ENCODE assay signal across 9 cellular contexts in the genomic region with DNA sequence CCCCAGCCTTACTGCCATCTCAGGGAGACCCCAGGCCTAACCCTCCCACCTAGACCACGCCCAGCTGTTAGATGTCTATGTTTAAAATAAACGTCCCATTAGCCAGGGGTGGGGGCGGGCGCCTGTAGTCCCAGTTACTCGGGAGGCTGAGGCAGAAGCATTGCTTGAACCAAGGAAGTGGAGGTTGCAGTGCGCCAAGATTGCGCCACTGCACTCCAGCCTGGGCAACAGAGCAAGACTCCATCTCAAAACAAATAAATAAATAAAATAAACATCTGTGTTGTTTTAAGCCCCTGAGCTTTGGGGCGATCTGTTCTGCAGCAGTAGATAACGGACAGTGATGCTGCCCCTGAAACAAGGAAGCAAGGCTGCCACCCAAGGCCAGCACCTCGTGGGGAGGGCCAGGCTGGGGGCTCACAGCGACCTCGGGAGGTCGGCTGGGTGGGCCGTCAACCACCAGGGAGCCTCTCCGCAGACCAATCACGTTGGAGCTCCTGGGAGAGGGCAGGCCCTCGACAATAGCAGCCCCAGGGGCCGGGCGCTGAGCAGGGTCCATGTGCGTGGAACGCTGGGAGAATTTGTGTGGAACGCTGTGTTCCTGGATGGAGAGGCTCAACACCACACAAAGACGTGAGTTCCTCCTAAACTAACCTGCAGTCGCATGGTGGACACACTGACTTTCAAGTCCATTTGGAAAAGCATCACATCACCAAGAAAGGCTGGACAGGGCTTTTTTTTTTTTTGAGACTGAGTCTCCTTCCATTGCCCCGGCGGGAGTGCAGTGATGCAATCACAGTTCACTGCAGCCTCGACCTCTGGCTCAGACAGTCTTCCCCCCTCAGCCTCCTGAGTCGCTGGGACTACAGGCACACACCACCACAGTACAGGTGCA. TPM values are rescaled to one million over a fixed set of nuclear protein-coding genes. Genes with fewer than 3 reads are reported as not detected.
DNase-seq lines count a peak whose midpoint lies in the region; ATAC-seq and TF ChIP-seq lines count a peak whose summit lies in the region.
"Had no signal": no experiment of that assay in that cellular context is flagged by ENCODE, and none has a peak within 500 bp of the region (broad histone marks: within the 10 kb centered on the region; RNA-seq: fewer than 3 reads in every experiment).

No MANE protein-coding gene starts in this region.

- H3K9me3 ChIP-seq in upper lobe of left lung, result no peaks in the 10 kb centered on the region

- TF ChIP-seq EP300 in upper lobe of left lung (IDR thresholded peaks at IDR 0.05), result no peak

- H3K36me3 Mint-ChIP-seq in activated CD4-positive, alpha-beta memory T cell treated with anti-CD3 and anti-CD28 coated beads, Interleukin-2, amount 10 ng/mL, durations not matched to agents 7 days and 5 days (ENCODE audit: low read depth), result no peaks in the 10 kb centered on the region
- H3K36me3 Mint-ChIP-seq in memory B cell, result no peaks in the 10 kb centered on the region

- H3K27me3 ChIP-seq in upper lobe of left lung, result no peaks in the 10 kb centered on the region

- CTCF ChIA-PET in activated CD4-positive, alpha-beta memory T cell treated with anti-CD3 and anti-CD28 coated beads, Interleukin-2, amount 10 ng/mL, durations not matched to agents 7 days and 5 days (lab: Charles Lee), result interaction anchor here (0.5 kb wide), 1 partner anchor 9 kb away, joined by 3 read pairs; no protein-coding TSS in a partner anchor

- 72% methylated on average over 27 to 28 of the region's 28 CpGs for WGBS in upper lobe of left lung, 2 donors

- H3K27ac ChIP-seq in upper lobe of left lung, result peak overlapping the region; percentile 80 to 94 (median 88)

- H3K4me3 Mint-ChIP-seq in activated CD4-positive, alpha-beta memory T cell treated with anti-CD3 and anti-CD28 coated beads, Interleukin-2, amount 10 ng/mL, durations not matched to agents 7 days and 5 days, result peak overlapping the region; percentile 83
- peak overlapping the region; percentile 87 for H3K4me3 Mint-ChIP-seq in memory B cell

- TF ChIP-seq POLR2A in upper lobe of left lung (IDR thresholded peaks at IDR 0.05), result no peak

- H3K27me3 Mint-ChIP-seq in activated CD4-positive, alpha-beta memory T cell treated with anti-CD3 and anti-CD28 coated beads, Interleukin-2, amount 10 ng/mL, durations not matched to agents 7 days and 5 days, result peaks cover 32% of the 10 kb centered on the region
- H3K27me3 Mint-ChIP-seq in memory B cell, result peaks cover 3% of the 10 kb centered on the region

- ATAC-seq in left cardiac atrium (no peak), Right ventricle myocardium superior (ENCODE audit: poor library complexity) (no peak), memory B cell (ENCODE audit: low read depth) (no peak), upper lobe of left lung (ENCODE audit: low FRiP score in 2 of 2) (peak in 1 of 2 donors; percentile 16), GM21360 (IDR thresholded peaks at IDR 0.05; ENCODE audit: unreplicated experiment) (no peak), HG03108 (IDR thresholded peaks at IDR 0.05; ENCODE audit: unreplicated experiment) (no peak)

- peaks cover 6% of the 10 kb centered on the region for H3K4me1 Mint-ChIP-seq in activated CD4-positive, alpha-beta memory T cell treated with anti-CD3 and anti-CD28 coated beads, Interleukin-2, amount 10 ng/mL, durations not matched to agents 7 days and 5 days
- peaks cover 2% of the 10 kb centered on the region for H3K4me1 Mint-ChIP-seq in memory B cell

- intact Hi-C loops in left cardiac atrium (cut with DNase I) (no loop called here), Right ventricle myocardium superior (cut with DNase I) (no loop called here)

- no peaks in the 10 kb centered on the region for H3K9me3 Mint-ChIP-seq in activated CD4-positive, alpha-beta memory T cell treated with anti-CD3 and anti-CD28 coated beads, Interleukin-2, amount 10 ng/mL, durations not matched to agents 7 days and 5 days
- no peaks in the 10 kb centered on the region for H3K9me3 Mint-ChIP-seq in memory B cell

- no peak for TF ChIP-seq CTCF in upper lobe of left lung (IDR thresholded peaks at IDR 0.05)

- DNase-seq in left cardiac atrium (peak; percentile 44), Right ventricle myocardium superior (no peak), memory B cell (ENCODE audit: low spot score in 2 of 2) (no peak), upper lobe of left lung (no peak), kidney tubule cell (ENCODE audit: low spot score) (no peak)
- no peak for DNase-seq in activated CD4-positive, alpha-beta memory T cell treated with anti-CD3 and anti-CD28 coated beads, Interleukin-2, amount 10 ng/mL, durations not matched to agents 7 days and 5 days
- DNase-seq: DMS153 had no signal

- no peak overlapping the region for H3K27ac Mint-ChIP-seq in activated CD4-positive, alpha-beta memory T cell treated with anti-CD3 and anti-CD28 coated beads, Interleukin-2, amount 10 ng/mL, durations not matched to agents 7 days and 5 days
- H3K27ac Mint-ChIP-seq in memory B cell, result no peak overlapping the region

- POLR2A ChIA-PET in activated CD4-positive, alpha-beta memory T cell treated with anti-CD3 and anti-CD28 coated beads, Interleukin-2, amount 10 ng/mL, durations not matched to agents 7 days and 5 days (lab: Charles Lee), result interaction anchor here (1.1 to 2.6 kb wide), 7 partner anchors 9 to 290 kb away, joined by 3 to 14 read pairs (median 6); a partner anchor contains a TSS

- H3K4me3 ChIP-seq in upper lobe of left lung, result peak overlapping the region in 2 of 4 donors; percentile 72 to 90

- peaks cover 0 to 15% (median 7%) of the 10 kb centered on the region in 4 donors for H3K36me3 ChIP-seq in upper lobe of left lung

- peaks cover 16 to 24% (median 18%) of the 10 kb centered on the region in 4 donors for H3K4me1 ChIP-seq in upper lobe of left lung

RNA-seq across cellular contexts. Expression of a gene that starts 1.0 kb away (rescaled TPM):
- total RNA-seq in left cardiac atrium, result 10 to 100 TPM; 12.1 to 36.0 TPM
- 9.7 TPM for total RNA-seq in Right ventricle myocardium superior
- total RNA-seq in activated CD4-positive, alpha-beta memory T cell treated with anti-CD3 and anti-CD28 coated beads, Interleukin-2, amount 10 ng/mL, durations not matched to agents 7 days and 5 days, result 100 to 1,000 TPM; 202 to 208 TPM
- total RNA-seq in upper lobe of left lung, result 100 to 1,000 TPM in 1 of 6 donors, 10 to 100 TPM in 5; 40.1 to 102 (median 56.6) TPM

RNA-seq across cellular contexts. Expression of a gene that starts 21.1 kb away (rescaled TPM):
- total RNA-seq in left cardiac atrium (under 1 TPM in 1 of 2 donors, not detected in 1; 0.08 TPM), Right ventricle myocardium superior (0.11 TPM), upper lobe of left lung (1 to 10 TPM in 4 of 6 donors, under 1 TPM in 2; 0.29 to 6.5 (median 1.4) TPM)
- under 1 TPM; 0.20 to 0.30 TPM for total RNA-seq in activated CD4-positive, alpha-beta memory T cell treated with anti-CD3 and anti-CD28 coated beads, Interleukin-2, amount 10 ng/mL, durations not matched to agents 7 days and 5 days

RNA-seq across cellular contexts. Expression of a gene that starts 27.5 kb away (rescaled TPM):
- not detected for total RNA-seq in left cardiac atrium
- total RNA-seq in Right ventricle myocardium superior, result not detected
- not detected for total RNA-seq in activated CD4-positive, alpha-beta memory T cell treated with anti-CD3 and anti-CD28 coated beads, Interleukin-2, amount 10 ng/mL, durations not matched to agents 7 days and 5 days
- total RNA-seq in upper lobe of left lung, result not detected

RNA-seq across cellular contexts. Expression of a gene that starts 37.9 kb away (rescaled TPM):
- under 1 TPM in 1 of 2 donors, not detected in 1; 0.29 TPM for total RNA-seq in left cardiac atrium
- 0.13 TPM for total RNA-seq in Right ventricle myocardium superior
- total RNA-seq in activated CD4-positive, alpha-beta memory T cell treated with anti-CD3 and anti-CD28 coated beads, Interleukin-2, amount 10 ng/mL, durations not matched to agents 7 days and 5 days, result 1 to 10 TPM; 2.1 to 2.3 TPM
- total RNA-seq in upper lobe of left lung, result 1 to 10 TPM; 3.3 to 9.8 (median 6.0) TPM

RNA-seq across cellular contexts. Expression of a gene that starts 51.8 kb away (rescaled TPM):
- total RNA-seq in left cardiac atrium (1 to 10 TPM; 5.7 to 7.9 TPM), Right ventricle myocardium superior (5.5 TPM), upper lobe of left lung (10 to 100 TPM; 10.1 to 12.9 (median 12.4) TPM)
- 10 to 100 TPM; 17.9 to 18.5 TPM for total RNA-seq in activated CD4-positive, alpha-beta memory T cell treated with anti-CD3 and anti-CD28 coated beads, Interleukin-2, amount 10 ng/mL, durations not matched to agents 7 days and 5 days
